ENCODE assay signal across 14 cellular contexts in the genomic region with DNA sequence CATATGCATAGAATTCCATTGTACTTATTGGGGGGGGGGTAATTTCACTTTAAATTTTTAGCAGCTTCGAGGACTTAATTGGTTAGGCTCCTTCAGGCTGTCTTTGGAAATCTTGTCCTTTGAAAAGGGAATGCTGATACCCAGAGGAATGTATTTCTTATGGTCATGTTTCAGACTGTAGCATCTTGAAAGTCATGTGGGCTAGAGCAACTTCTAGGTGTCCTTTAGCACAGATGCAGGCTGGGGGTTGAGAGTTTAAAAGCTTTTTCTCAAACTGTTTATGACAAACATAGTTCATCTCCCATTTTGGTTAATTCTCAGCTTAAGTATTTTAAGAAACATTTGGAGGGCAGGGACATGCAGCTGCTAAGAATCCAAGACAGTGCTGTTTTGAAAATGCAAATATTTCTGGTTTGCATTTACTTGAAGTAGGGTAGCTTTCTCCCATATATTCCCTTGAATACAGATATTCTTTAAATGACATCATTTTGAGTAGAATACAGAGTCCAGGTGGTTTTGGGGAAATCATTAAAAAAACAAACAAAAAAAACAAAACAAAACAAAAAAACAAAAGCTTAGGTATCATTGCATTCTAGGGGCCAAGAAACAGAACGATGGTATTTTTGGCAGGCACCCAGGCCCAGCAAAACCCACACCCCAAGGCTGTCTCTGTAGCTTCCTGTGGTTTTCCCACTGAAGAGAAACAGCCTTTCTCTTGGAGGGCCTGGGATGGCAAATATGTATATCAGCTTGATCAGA.
A peak's percentile ranks its signal among the peaks of the same experiment; 100 is the strongest.
DNase-seq lines count a peak whose midpoint lies in the region; ATAC-seq and TF ChIP-seq lines count a peak whose summit lies in the region.
"Had no signal": no experiment of that assay in that cellular context is flagged by ENCODE, and none has a peak within 500 bp of the region (broad histone marks: within the 10 kb centered on the region; RNA-seq: fewer than 3 reads in every experiment).

No MANE protein-coding gene starts in this region.

- peaks cover 3 to 54% (median 11%) of the 10 kb centered on the region in 11 experiments; a peak in 12 of 22 replicates for H4K20me1 ChIP-seq in BLaER1 treated with 17β-estradiol and CSF1 and Interleukin-3, amounts not matched to agents 10 nM and 100 nM

- in situ Hi-C loops in KBM-7 (cut with MboI; ENCODE audit: low pct_unique_long_range_greater_than_20kb, low sequenced_read_pairs): loop anchor here (25.0 kb wide), 2 partner anchors 270 to 420 kb away; no protein-coding TSS in a partner anchor

- H3K4me1 ChIP-seq in BLaER1 treated with 17β-estradiol and CSF1 and Interleukin-3, amounts not matched to agents 10 nM and 100 nM: peaks cover 24 to 33% (median 28%) of the 10 kb centered on the region in 10 experiments

- peak overlapping the region; percentile 27 to 77 (median 59); a peak in 21 of 22 replicates for H3K4me2 ChIP-seq in BLaER1 treated with 17β-estradiol and CSF1 and Interleukin-3, amounts not matched to agents 10 nM and 100 nM
- H3K4me2 ChIP-seq: KMS-11 had no signal

- peak overlapping the region; percentile 61 for H3K27ac Mint-ChIP-seq in mesothelial cell of epicardium

- no peak overlapping the region for H3K4me3 ChIP-seq in BLaER1 treated with 17β-estradiol and CSF1 and Interleukin-3, amounts not matched to agents 10 nM and 100 nM
- H3K4me3 ChIP-seq in foreskin fibroblast (ENCODE audit: low read depth in 1 of 2, low read length in 2 of 2): no peak overlapping the region

- H3K36me3 ChIP-seq in BLaER1 treated with 17β-estradiol and CSF1 and Interleukin-3, amounts not matched to agents 10 nM and 100 nM: peaks cover 3 to 86% (median 23%) of the 10 kb centered on the region in 11 experiments; a peak in 15 of 22 replicates

- H3K27me3 Mint-ChIP-seq in mesothelial cell of epicardium (ENCODE audit: low read depth): no peaks in the 10 kb centered on the region

- H3K27ac ChIP-seq in BLaER1 treated with 17β-estradiol and CSF1 and Interleukin-3, amounts not matched to agents 10 nM and 100 nM: no peak overlapping the region
- H3K27ac ChIP-seq: KMS-11 had no signal

- no peaks in the 10 kb centered on the region for H3K9me3 ChIP-seq in BLaER1 treated with 17β-estradiol and CSF1 and Interleukin-3, amounts not matched to agents 10 nM and 100 nM (replicated peaks in 1 of 11)

- peaks cover 34% of the 10 kb centered on the region for H3K4me1 Mint-ChIP-seq in mesothelial cell of epicardium

- ATAC-seq in HG03039 (IDR thresholded peaks at IDR 0.05; ENCODE audit: unreplicated experiment) (no peak), HG02884 (IDR thresholded peaks at IDR 0.05; ENCODE audit: unreplicated experiment) (no peak)

- peaks cover 7% of the 10 kb centered on the region for H3K36me3 Mint-ChIP-seq in mesothelial cell of epicardium

- peak; percentile 14 for DNase-seq in KBM-7
- peak; percentile 73 for DNase-seq in brain pericyte (ENCODE audit: low read depth, low spot score)
- no peak for DNase-seq in mesothelial cell of epicardium (ENCODE audit: low spot score in 2 of 2, unreplicated experiment in 2 of 2)
- DNase-seq in NOMO-1 (lab: John Stamatoyannopoulos, UW; ENCODE audit: unreplicated experiment in 2 of 2): no peak
- no peak for DNase-seq in foreskin fibroblast
- DNase-seq: activated CD4-positive, alpha-beta T cell treated with anti-CD3 and anti-CD28 coated beads for 48 hours; activated naive CD4-positive, alpha-beta T cell treated with Interleukin-2 at 50 U/mL for 16 hours; immature natural killer cell; stimulated activated naive CD4-positive, alpha-beta T cell had no signal

- H3K4me3 Mint-ChIP-seq in mesothelial cell of epicardium: no peak overlapping the region
- H3K4me3 Mint-ChIP-seq: immature natural killer cell, neural crest cell had no signal

- H3K9ac ChIP-seq in BLaER1 treated with 17β-estradiol and CSF1 and Interleukin-3, amounts not matched to agents 10 nM and 100 nM: no peak overlapping the region
- H3K9ac ChIP-seq: KMS-11 had no signal

- peaks cover 8% of the 10 kb centered on the region for H3K9me3 Mint-ChIP-seq in mesothelial cell of epicardium
- H3K9me3 Mint-ChIP-seq: immature natural killer cell had no signal

- TF ChIP-seq CTCF in mesothelial cell of epicardium (IDR thresholded peaks at IDR 0.05; ENCODE audit: unreplicated experiment) (no peak), foreskin fibroblast (IDR thresholded peaks at IDR 0.05; ENCODE audit: low read depth, low read length) (no peak)

- no peaks in the 10 kb centered on the region for H3K27me3 ChIP-seq in BLaER1 treated with 17β-estradiol and CSF1 and Interleukin-3, amounts not matched to agents 10 nM and 100 nM

Comparison
In these comparisons a context has a peak if more than half of its experiments do, and no peak if none do; other contexts are left out.
1. DNase-seq: peak in KBM-7 (single experiment) and brain pericyte (single experiment); none in mesothelial cell of epicardium (0 of 2), NOMO-1 (0 of 2) and foreskin fibroblast (0 of 2).